1 cellular context compared by ENCODE assay signal in genomic region chr19:18972851-18973250, GRCh38.
TF ChIP-seq lines count a peak whose summit lies in the region.

No MANE protein-coding gene starts in this region.

TF ChIP-seq in HEK293T, 16 proteins besides CTCF, POLR2A, EP300 and RAD21:
- TF ChIP-seq TARDBP (IDR thresholded peaks at IDR 0.05): no peak
- no peak for TF ChIP-seq HDGF (IDR thresholded peaks at IDR 0.05; ENCODE audit: borderline replicate concordance)
- no peak for TF ChIP-seq L3MBTL2 (conservative IDR thresholded peaks at IDR 0.05)
- no peak for TF ChIP-seq LEF1 (IDR thresholded peaks at IDR 0.05; ENCODE audit: borderline replicate concordance)
- TF ChIP-seq SP1 (IDR thresholded peaks at IDR 0.05): no peak
- TF ChIP-seq CTBP1 (IDR thresholded peaks at IDR 0.05; ENCODE audit: borderline replicate concordance): no peak
- TF ChIP-seq ARNT (IDR thresholded peaks at IDR 0.05): no peak
- TF ChIP-seq ZNF384 (IDR thresholded peaks at IDR 0.05): no peak
- no peak for TF ChIP-seq SUZ12 (IDR thresholded peaks at IDR 0.05)
- no peak for TF ChIP-seq FOXM1 (IDR thresholded peaks at IDR 0.05; ENCODE audit: borderline replicate concordance)
- no peak for TF ChIP-seq ELF4 (IDR thresholded peaks at IDR 0.05)
